Comparison of ENCODE assay signal across 10 cellular contexts in the genomic region with DNA sequence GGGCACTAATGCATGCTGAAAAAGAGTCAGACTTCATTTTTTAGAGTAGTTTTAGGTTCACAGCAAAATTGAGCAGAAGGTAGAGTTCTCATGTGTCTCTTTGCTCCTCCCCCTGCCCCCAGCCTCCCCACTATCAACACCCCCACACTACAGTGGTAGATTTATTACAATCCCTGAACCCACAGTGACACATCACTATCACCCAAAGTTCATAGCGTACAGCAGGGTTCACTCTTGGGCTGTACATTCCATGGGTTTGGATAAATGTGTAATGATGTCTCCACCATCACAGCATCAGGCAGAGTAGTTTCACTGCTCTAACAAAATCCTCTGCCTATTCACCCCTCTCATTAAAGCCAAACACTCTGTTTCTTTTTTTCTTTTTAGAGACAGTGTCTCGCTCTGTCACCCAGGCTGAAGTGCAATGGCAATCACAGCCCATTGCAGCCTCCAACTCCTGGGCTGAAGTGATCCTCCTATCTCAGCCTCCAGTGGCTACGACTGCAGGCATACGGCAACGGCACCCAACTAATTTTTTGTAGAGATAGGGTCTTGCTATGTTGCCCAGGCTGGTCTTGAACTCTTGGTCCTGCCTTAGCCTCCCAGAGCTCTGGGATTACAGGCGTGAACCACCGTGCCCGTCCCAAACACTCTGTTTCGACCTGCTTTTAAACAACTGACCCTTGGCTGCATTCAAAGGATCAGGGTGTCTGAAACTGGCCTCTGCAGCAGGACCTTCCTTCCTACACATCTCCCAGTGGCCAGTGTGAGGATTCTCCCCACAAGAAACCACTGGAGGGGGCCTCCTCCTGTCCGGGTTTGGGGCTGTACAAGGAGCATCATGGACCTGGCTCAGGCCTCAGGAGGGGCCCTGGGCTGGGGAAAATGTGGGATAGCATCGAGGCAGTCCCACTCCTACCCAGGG. TPM values are rescaled to one million over a fixed set of nuclear protein-coding genes. Genes with fewer than 3 reads are reported as not detected.
DNase-seq lines count a peak whose midpoint lies in the region; ATAC-seq and TF ChIP-seq lines count a peak whose summit lies in the region.
"Had no signal": no experiment of that assay in that cellular context is flagged by ENCODE, and none has a peak within 500 bp of the region (broad histone marks: within the 10 kb centered on the region; RNA-seq: fewer than 3 reads in every experiment).

No MANE protein-coding gene starts in this region.

- peak overlapping the region; percentile 61 for H3K4me3 Mint-ChIP-seq in GM23338
- peak overlapping the region; percentile 44 for H3K4me3 Mint-ChIP-seq in stimulated activated effector memory CD8-positive, alpha-beta T cell treated with anti-CD3 and anti-CD28 coated beads, Interleukin-12 subunit alpha, Interleukin-12 subunit beta, amount 100 ng/mL, for 72 hours

- peaks cover 12% of the 10 kb centered on the region; the same call in 1 of the 2 replicates for H3K27me3 ChIP-seq in GM23338 (ENCODE audit: insufficient read depth)
- peaks cover 2% of the 10 kb centered on the region for H3K27me3 ChIP-seq in WERI-Rb-1 (ENCODE audit: insufficient read depth, low read depth, severe bottlenecking)

- TF ChIP-seq CTCF in GM23338 (conservative IDR thresholded peaks at IDR 0.05; ENCODE audit: low read depth in 2 of 2) (no peak), WERI-Rb-1 (IDR thresholded peaks at IDR 0.05; ENCODE audit: low read depth, low read length) (no peak)

- no peaks in the 10 kb centered on the region for H3K9me2 ChIP-seq in GM23338 (ENCODE audit: insufficient read depth)

- no peaks in the 10 kb centered on the region for H3K79me2 ChIP-seq in GM23338 (replicated peaks; ENCODE audit: insufficient read depth)

- peaks cover 8% of the 10 kb centered on the region; the same call in 1 of the 2 replicates for H3F3A ChIP-seq in GM23338 (replicated peaks; ENCODE audit: low read depth)

- no peaks in the 10 kb centered on the region for H3K9me3 ChIP-seq in WERI-Rb-1 (ENCODE audit: severe bottlenecking)

- H3K4me3 ChIP-seq in GM23338 (peak overlapping the region; percentile 57), WERI-Rb-1 (ENCODE audit: low read depth, low read length) (peak overlapping the region; percentile 47)

- H3K27ac ChIP-seq in GM23338 (ENCODE audit: low read depth) (no peak overlapping the region), WERI-Rb-1 (no peak overlapping the region)

- no peaks in the 10 kb centered on the region for H3K36me3 Mint-ChIP-seq in GM23338 (ENCODE audit: low read depth)
- H3K36me3 Mint-ChIP-seq in stimulated activated effector memory CD8-positive, alpha-beta T cell treated with anti-CD3 and anti-CD28 coated beads, Interleukin-12 subunit alpha, Interleukin-12 subunit beta, amount 100 ng/mL, for 72 hours = no peaks in the 10 kb centered on the region

- peaks cover 7% of the 10 kb centered on the region; the same call in 1 of the 2 replicates for H3K4me1 ChIP-seq in GM23338 (ENCODE audit: insufficient read depth)

- no peak for DNase-seq in GM23338 (ENCODE audit: low spot score)
- no peak for DNase-seq in WERI-Rb-1
- peak; percentile 9 for DNase-seq in inferior parietal cortex (ENCODE audit: extremely low spot score)
- no peak for DNase-seq in stimulated activated effector memory CD8-positive, alpha-beta T cell treated with anti-CD3 and anti-CD28 coated beads, Interleukin-12 subunit alpha, Interleukin-12 subunit beta, amount 100 ng/mL, for 72 hours (ENCODE audit: low spot score in 2 of 2)
- DNase-seq in left lobe of liver (ENCODE audit: low spot score) = no peak
- no peak for DNase-seq in NCI-H82 (lab: John Stamatoyannopoulos, UW)
- DNase-seq in GM19240 (ENCODE audit: insufficient read length, low spot score) = no peak
- DNase-seq: activated effector memory CD4-positive, alpha-beta T cell treated with anti-CD3 and anti-CD28 coated beads, Interleukin-2, amount 50 U/mL, for 16 hours had no signal

- H3K27ac Mint-ChIP-seq in GM23338 = no peak overlapping the region
- H3K27ac Mint-ChIP-seq in stimulated activated effector memory CD8-positive, alpha-beta T cell treated with anti-CD3 and anti-CD28 coated beads, Interleukin-12 subunit alpha, Interleukin-12 subunit beta, amount 100 ng/mL, for 72 hours = no peak overlapping the region

- peaks cover 7% of the 10 kb centered on the region for H3K4me1 Mint-ChIP-seq in GM23338
- peaks cover 6% of the 10 kb centered on the region for H3K4me1 Mint-ChIP-seq in stimulated activated effector memory CD8-positive, alpha-beta T cell treated with anti-CD3 and anti-CD28 coated beads, Interleukin-12 subunit alpha, Interleukin-12 subunit beta, amount 100 ng/mL, for 72 hours

- H3K36me3 ChIP-seq in GM23338 (ENCODE audit: insufficient read depth) (no peaks in the 10 kb centered on the region), WERI-Rb-1 (no peaks in the 10 kb centered on the region)

- peak overlapping the region; percentile 89 for H2AFZ ChIP-seq in GM23338

- ATAC-seq in GM23338 (peak; percentile 7), left lobe of liver (no peak), GM21381 (IDR thresholded peaks at IDR 0.05; ENCODE audit: unreplicated experiment) (no peak)
- no peak for ATAC-seq in stimulated activated effector memory CD8-positive, alpha-beta T cell treated with anti-CD3 and anti-CD28 coated beads, Interleukin-12 subunit alpha, Interleukin-12 subunit beta, amount 100 ng/mL, for 72 hours

- peaks cover 22% of the 10 kb centered on the region for H3K27me3 Mint-ChIP-seq in GM23338 (ENCODE audit: insufficient read depth, low read depth, poor library complexity)

- no peaks in the 10 kb centered on the region for H3K9me3 Mint-ChIP-seq in GM23338
- no peaks in the 10 kb centered on the region for H3K9me3 Mint-ChIP-seq in stimulated activated effector memory CD8-positive, alpha-beta T cell treated with anti-CD3 and anti-CD28 coated beads, Interleukin-12 subunit alpha, Interleukin-12 subunit beta, amount 100 ng/mL, for 72 hours
- H3K9me3 Mint-ChIP-seq: IgD-negative memory B cell had no signal

- peak overlapping the region; percentile 83 for H3K4me2 ChIP-seq in GM23338

- H4K20me1 ChIP-seq in GM23338 (replicated peaks; ENCODE audit: insufficient read depth) = no peaks in the 10 kb centered on the region

TF ChIP-seq in GM23338, 12 proteins besides CTCF, POLR2A, EP300 and RAD21 (continues in another document):
- TF ChIP-seq, protein P1, sequence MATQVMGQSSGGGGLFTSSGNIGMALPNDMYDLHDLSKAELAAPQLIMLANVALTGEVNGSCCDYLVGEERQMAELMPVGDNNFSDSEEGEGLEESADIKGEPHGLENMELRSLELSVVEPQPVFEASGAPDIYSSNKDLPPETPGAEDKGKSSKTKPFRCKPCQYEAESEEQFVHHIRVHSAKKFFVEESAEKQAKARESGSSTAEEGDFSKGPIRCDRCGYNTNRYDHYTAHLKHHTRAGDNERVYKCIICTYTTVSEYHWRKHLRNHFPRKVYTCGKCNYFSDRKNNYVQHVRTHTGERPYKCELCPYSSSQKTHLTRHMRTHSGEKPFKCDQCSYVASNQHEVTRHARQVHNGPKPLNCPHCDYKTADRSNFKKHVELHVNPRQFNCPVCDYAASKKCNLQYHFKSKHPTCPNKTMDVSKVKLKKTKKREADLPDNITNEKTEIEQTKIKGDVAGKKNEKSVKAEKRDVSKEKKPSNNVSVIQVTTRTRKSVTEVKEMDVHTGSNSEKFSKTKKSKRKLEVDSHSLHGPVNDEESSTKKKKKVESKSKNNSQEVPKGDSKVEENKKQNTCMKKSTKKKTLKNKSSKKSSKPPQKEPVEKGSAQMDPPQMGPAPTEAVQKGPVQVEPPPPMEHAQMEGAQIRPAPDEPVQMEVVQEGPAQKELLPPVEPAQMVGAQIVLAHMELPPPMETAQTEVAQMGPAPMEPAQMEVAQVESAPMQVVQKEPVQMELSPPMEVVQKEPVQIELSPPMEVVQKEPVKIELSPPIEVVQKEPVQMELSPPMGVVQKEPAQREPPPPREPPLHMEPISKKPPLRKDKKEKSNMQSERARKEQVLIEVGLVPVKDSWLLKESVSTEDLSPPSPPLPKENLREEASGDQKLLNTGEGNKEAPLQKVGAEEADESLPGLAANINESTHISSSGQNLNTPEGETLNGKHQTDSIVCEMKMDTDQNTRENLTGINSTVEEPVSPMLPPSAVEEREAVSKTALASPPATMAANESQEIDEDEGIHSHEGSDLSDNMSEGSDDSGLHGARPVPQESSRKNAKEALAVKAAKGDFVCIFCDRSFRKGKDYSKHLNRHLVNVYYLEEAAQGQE (IDR thresholded peaks at IDR 0.05; ENCODE audit: unreplicated experiment) = no peak

RNA-seq across cellular contexts. Expression of a gene that starts 4.2 kb away (rescaled TPM):
- 0.35 and 0.89 TPM in 2 replicates for total RNA-seq in GM23338 (2014; rRNA removed; shearing (Covaris generic))
- polyA plus RNA-seq in GM23338 (2016; fragmentation: Nextera tagmentation; extraction: Ambion mirVana) = 0.44 and 0.75 TPM in 2 replicates
- 0.63 TPM for total RNA-seq in left lobe of liver

RNA-seq across cellular contexts. Expression of a gene that starts 13.1 kb away (rescaled TPM):
- total RNA-seq in GM23338 (2014; rRNA removed; shearing (Covaris generic)) = 718 and 839 TPM in 2 replicates
- 2,531 and 2,750 TPM in 2 replicates for polyA plus RNA-seq in GM23338 (2016; fragmentation: Nextera tagmentation; extraction: Ambion mirVana)
- 938 TPM for total RNA-seq in left lobe of liver

RNA-seq across cellular contexts. Expression of a gene that starts 37.0 kb away (rescaled TPM):
- 2.7 and 4.0 TPM in 2 replicates for total RNA-seq in GM23338 (2014; rRNA removed; shearing (Covaris generic))
- 3.4 and 3.9 TPM in 2 replicates for polyA plus RNA-seq in GM23338 (2016; fragmentation: Nextera tagmentation; extraction: Ambion mirVana)
- total RNA-seq in left lobe of liver = 4.0 TPM
- polyA plus RNA-seq: IgD-negative memory B cell had no signal
